In the genomic region with DNA sequence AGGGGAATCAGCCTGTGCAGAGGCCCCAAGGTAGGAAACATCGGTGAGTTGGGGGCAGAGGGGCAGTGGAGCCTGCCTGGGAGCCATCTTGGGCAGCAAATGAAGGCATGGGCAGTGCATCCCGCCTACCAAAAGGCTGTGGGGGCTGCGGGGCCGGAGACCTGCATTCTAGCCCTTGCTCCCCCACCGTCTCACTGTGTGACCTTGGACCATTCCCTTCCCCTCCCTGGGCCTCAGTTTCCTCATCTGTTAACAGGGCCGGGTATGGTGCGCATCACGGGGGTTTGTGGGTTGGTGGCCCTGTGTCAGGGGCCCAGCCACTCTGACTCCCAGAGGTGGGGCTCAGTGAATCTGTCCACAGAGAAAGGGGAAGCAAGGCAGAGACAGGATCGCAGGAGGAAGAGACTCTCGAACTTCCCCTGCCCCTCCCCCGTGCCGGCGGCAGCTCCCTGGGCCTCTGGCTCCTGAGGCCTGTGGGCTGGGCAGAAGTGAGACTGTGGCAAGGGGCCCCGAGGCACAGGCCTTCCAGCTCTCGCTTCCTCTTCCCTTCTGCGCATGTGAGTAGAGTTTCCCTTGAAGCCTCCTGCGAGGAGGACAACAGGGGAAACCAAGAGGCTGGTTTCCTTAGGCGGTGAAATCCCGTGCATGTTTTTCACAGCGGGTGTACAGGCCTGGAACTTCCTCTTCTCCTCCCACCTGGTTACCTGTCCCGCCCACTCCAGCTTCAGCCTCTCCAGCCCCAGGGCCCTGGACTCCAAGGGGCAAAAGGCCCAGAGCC, we compare ENCODE assay signal across 8 cellular contexts.
A peak's percentile ranks its signal among the peaks of the same experiment; 100 is the strongest.
DNase-seq lines count a peak whose midpoint lies in the region; ATAC-seq and FAIRE-seq lines count a peak whose summit lies in the region.

No MANE protein-coding gene starts in this region.

- peaks cover 6% of the 10 kb centered on the region for H3K36me3 ChIP-seq in iPS-15b (ENCODE audit: control insufficient read depth, insufficient read depth, low read length)

- peak overlapping the region; percentile 60 for H3K9ac ChIP-seq in iPS-15b (ENCODE audit: low read depth, low read length)

- H3K4me1 ChIP-seq in iPS-15b (ENCODE audit: control insufficient read depth, insufficient read depth, low read length), result peaks cover 24% of the 10 kb centered on the region

- H3K27me3 ChIP-seq in iPS-15b (ENCODE audit: control insufficient read depth, insufficient read depth, low read length), result no peaks in the 10 kb centered on the region

- no peak overlapping the region for H3K4me3 ChIP-seq in iPS-15b (ENCODE audit: low read depth, low read length)

- no peaks in the 10 kb centered on the region for H3K9me3 ChIP-seq in iPS-15b (ENCODE audit: control insufficient read depth, insufficient read depth, low read length)

- peak; percentile 97 for FAIRE-seq in GM18507 (lab: Jason Lieb, UNC)

- peak; percentile 89 for ATAC-seq in HG02884 (IDR thresholded peaks at IDR 0.05; ENCODE audit: unreplicated experiment)

- DNase-seq in GM18507 (ENCODE audit: extremely low spot score, insufficient read length, low read depth) (peak; percentile 68), OCI-M1 (lab: John Stamatoyannopoulos, UW) (peak; percentile 96), NCI-H1436 (lab: John Stamatoyannopoulos, UW) (no peak), SHP77 treated with DMSO at 0.1 percent for 48 hours (lab: John Stamatoyannopoulos, UW) (no peak)
- DNase-seq in activated T-helper 9 cell treated with anti-CD3 and anti-CD28 coated beads, Interleukin-2, amount 50 U/mL, for 16 hours (ENCODE audit: low read depth), result peak; percentile 61
- DNase-seq in stimulated activated CD4-positive, alpha-beta T cell treated with anti-CD3 and anti-CD28 coated beads, Interleukin-2, amount 100 ng/mL, for 48 hours, result peak; percentile 74

Comparison
In these comparisons a context has a peak if more than half of its experiments do, and no peak if none do; other contexts are left out.
1. DNase-seq: peak in GM18507 (single experiment), OCI-M1 (single experiment), activated T-helper 9 cell treated with anti-CD3 and anti-CD28 coated beads, Interleukin-2, amount 50 U/mL, for 16 hours (single experiment) and stimulated activated CD4-positive, alpha-beta T cell treated with anti-CD3 and anti-CD28 coated beads, Interleukin-2, amount 100 ng/mL, for 48 hours (2 of 2); none in NCI-H1436 (single experiment) and SHP77 treated with DMSO at 0.1 percent for 48 hours (single experiment).